ENCODE assay signal across 8 cellular contexts in genomic region chr5:177357459-177358332, GRCh38. TPM values are rescaled to one million over a fixed set of nuclear protein-coding genes. Genes with fewer than 3 reads are reported as not detected.
DNase-seq lines count a peak whose midpoint lies in the region; ATAC-seq and FAIRE-seq lines count a peak whose summit lies in the region.

Gene RGS14 (plus strand): TSS chr5:177357924. CDS start chr5:177358025, 101 bp downstream.

- peaks cover 0 to 2% (median 0%) of the 10 kb centered on the region in 5 donors for H3K9me3 Mint-ChIP-seq in CD8-positive, alpha-beta memory T cell
- H3K9me3 Mint-ChIP-seq in activated T-helper 17 cell treated with anti-CD3 and anti-CD28 coated beads, Interleukin-2, amount 50 U/mL, for 72 hours: no peaks in the 10 kb centered on the region

- peak; percentile 92 for ATAC-seq in GM19351 (IDR thresholded peaks at IDR 0.05; ENCODE audit: unreplicated experiment)
- peak; percentile 86 for ATAC-seq in HG03439 (IDR thresholded peaks at IDR 0.05; ENCODE audit: unreplicated experiment)
- peak; percentile 94 for ATAC-seq in activated T-helper 17 cell treated with anti-CD3 and anti-CD28 coated beads, Interleukin-2, amount 50 U/mL, for 72 hours (replicated peaks)

- H3K4me3 ChIP-seq in CD8-positive, alpha-beta memory T cell (ENCODE audit: low read length): peak within 1 kb of the TSS; percentile 85
- H3K4me3 ChIP-seq in small intestine (ENCODE audit: low read depth in 1 of 2, low read length in 2 of 2): peak within 1 kb of the TSS; percentile 30 to 60

- 24 to 37% (median 25%) methylated on average over 32 to 37 of the region's 37 CpGs for WGBS in small intestine, 3 donors

- no peaks in the 10 kb centered on the region for H3K36me3 ChIP-seq in CD8-positive, alpha-beta memory T cell (ENCODE audit: insufficient read depth, low read length)
- no peaks in the 10 kb centered on the region for H3K36me3 ChIP-seq in small intestine (ENCODE audit: control insufficient read depth in 2 of 2, insufficient read depth in 2 of 2, low read length in 2 of 2)

- intact Hi-C loops in head of caudate nucleus (cut with DNase I): no loop called here

- peaks cover 67% of the 10 kb centered on the region for H3K4me1 ChIP-seq in CD8-positive, alpha-beta memory T cell (ENCODE audit: insufficient read depth, low read length)
- no peaks in the 10 kb centered on the region for H3K4me1 ChIP-seq in small intestine (ENCODE audit: control insufficient read depth in 2 of 2, insufficient read depth in 1 of 2, low read depth in 1 of 2, low read length in 1 of 2)

- H3K4me1 Mint-ChIP-seq in CD8-positive, alpha-beta memory T cell: peaks cover 71 to 82% (median 79%) of the 10 kb centered on the region in 3 donors
- peaks cover 54% of the 10 kb centered on the region for H3K4me1 Mint-ChIP-seq in activated T-helper 17 cell treated with anti-CD3 and anti-CD28 coated beads, Interleukin-2, amount 50 U/mL, for 72 hours

- no peaks in the 10 kb centered on the region for H3K9me3 ChIP-seq in CD8-positive, alpha-beta memory T cell (ENCODE audit: low read length)
- H3K9me3 ChIP-seq in small intestine (ENCODE audit: control insufficient read depth, low read depth): no peaks in the 10 kb centered on the region

- FAIRE-seq in small intestine (lab: Jason Lieb, UNC): no peak

- peak; percentile 42 to 91 (median 84) for DNase-seq in CD8-positive, alpha-beta memory T cell
- DNase-seq in RPMI8226 (peak; percentile 90), head of caudate nucleus (peak in 28 of 42 donors; percentile 32 to 79 (median 52)), small intestine (peak; percentile 62), NCI-H82 (lab: John Stamatoyannopoulos, UW) (no peak)

- H3K27me3 ChIP-seq in CD8-positive, alpha-beta memory T cell (ENCODE audit: insufficient read depth, low read length, poor library complexity, severe bottlenecking): no peaks in the 10 kb centered on the region
- no peaks in the 10 kb centered on the region for H3K27me3 ChIP-seq in small intestine (ENCODE audit: control insufficient read depth in 2 of 2, insufficient read depth in 2 of 2, low read length in 2 of 2)

- H3K27me3 Mint-ChIP-seq in CD8-positive, alpha-beta memory T cell: no peaks in the 10 kb centered on the region
- H3K27me3 Mint-ChIP-seq in activated T-helper 17 cell treated with anti-CD3 and anti-CD28 coated beads, Interleukin-2, amount 50 U/mL, for 72 hours: no peaks in the 10 kb centered on the region

- POLR2A ChIA-PET in CD8-positive, alpha-beta memory T cell (lab: Charles Lee): interaction anchor here (1.0 kb wide), 1 partner anchor 13 kb away, joined by 5 read pairs; no protein-coding TSS in a partner anchor

- peak within 1 kb of the TSS; percentile 79 for H3K27ac ChIP-seq in CD8-positive, alpha-beta memory T cell (ENCODE audit: low read depth, low read length)
- H3K27ac ChIP-seq in small intestine (ENCODE audit: low read depth in 1 of 2, low read length in 1 of 2): peak within 1 kb of the TSS; percentile 8 to 59

- H3K27ac Mint-ChIP-seq in CD8-positive, alpha-beta memory T cell: peak within 1 kb of the TSS; percentile 75 to 100 (median 95)
- peak within 1 kb of the TSS; percentile 82 for H3K27ac Mint-ChIP-seq in activated T-helper 17 cell treated with anti-CD3 and anti-CD28 coated beads, Interleukin-2, amount 50 U/mL, for 72 hours

- CTCF ChIA-PET in CD8-positive, alpha-beta memory T cell (lab: Charles Lee): interaction anchor here (1.1 to 11.5 kb wide), 9 partner anchors 12 to 98 kb away, joined by 3 to 118 read pairs (median 4); no protein-coding TSS in a partner anchor

- H3K36me3 Mint-ChIP-seq in CD8-positive, alpha-beta memory T cell: peaks cover 0 to 22% (median 3%) of the 10 kb centered on the region in 3 donors
- H3K36me3 Mint-ChIP-seq in activated T-helper 17 cell treated with anti-CD3 and anti-CD28 coated beads, Interleukin-2, amount 50 U/mL, for 72 hours (ENCODE audit: low read depth): peaks cover 36% of the 10 kb centered on the region

- H3K4me3 Mint-ChIP-seq in CD8-positive, alpha-beta memory T cell: peak within 1 kb of the TSS; percentile 84 to 95 (median 87)
- H3K4me3 Mint-ChIP-seq in activated T-helper 17 cell treated with anti-CD3 and anti-CD28 coated beads, Interleukin-2, amount 50 U/mL, for 72 hours: peak within 1 kb of the TSS; percentile 80

RNA-seq across cellular contexts. Expression of gene RGS14, which starts in this region (rescaled TPM):
- 10 to 100 TPM; 60.5 to 61.9 TPM for total RNA-seq in CD8-positive, alpha-beta memory T cell
- polyA plus RNA-seq in CD8-positive, alpha-beta memory T cell: 83.5 TPM
- 100 to 1,000 TPM in 1 of 2 donors, 10 to 100 TPM in 1; 45.5 to 102 TPM for total RNA-seq in activated T-helper 17 cell treated with anti-CD3 and anti-CD28 coated beads, Interleukin-2, amount 50 U/mL, for 72 hours
- polyA plus RNA-seq in small intestine: 10 to 100 TPM; 12.8 to 22.7 (median 18.6) TPM
